ENCODE assay signal across 15 cellular contexts in genomic region chr3:29972594-29972993, GRCh38.
DNase-seq lines count a peak whose midpoint lies in the region; ATAC-seq and FAIRE-seq lines count a peak whose summit lies in the region.
"Had no signal": no experiment of that assay in that cellular context is flagged by ENCODE, and none has a peak within 500 bp of the region (broad histone marks: within the 10 kb centered on the region; RNA-seq: fewer than 3 reads in every experiment).

No MANE protein-coding gene starts in this region.

- no peaks in the 10 kb centered on the region for H4K20me1 ChIP-seq in Karpas-422 (ENCODE audit: insufficient read depth, low read depth, low read length)

- H3K36me3 ChIP-seq in Karpas-422 (ENCODE audit: insufficient read depth, low read length) = no peaks in the 10 kb centered on the region
- H3K36me3 ChIP-seq: MG63 had no signal

- ATAC-seq in Right ventricle myocardium inferior = peak; percentile 34
- no peak for ATAC-seq in HG03175 (IDR thresholded peaks at IDR 0.05; ENCODE audit: unreplicated experiment)
- no peak for ATAC-seq in GM21528 (IDR thresholded peaks at IDR 0.05; ENCODE audit: low FRiP score, unreplicated experiment)
- ATAC-seq: activated CD8-positive, alpha-beta T cell treated with anti-CD3 and anti-CD28 coated beads, Interleukin-2, amount 10 ng/mL, durations not matched to agents 7 days and 5 days; naive thymus-derived CD8-positive, alpha-beta T cell had no signal

- no peak overlapping the region for H3K27ac ChIP-seq in Karpas-422 (ENCODE audit: low read length)

- no peak overlapping the region for H2AFZ ChIP-seq in Karpas-422 (ENCODE audit: low read length)

- intact Hi-C loops in Right ventricle myocardium inferior (cut with DNase I) = no loop called here
- intact Hi-C loops in cardiac septum (cut with DNase I) = no loop called here

- FAIRE-seq in urothelium cell line (lab: Jason Lieb, UNC) = no peak
- FAIRE-seq: A204.1, small intestine had no signal

- peaks cover 19% of the 10 kb centered on the region for H3K9me3 ChIP-seq in Karpas-422 (ENCODE audit: low read length)

- H3K4me2 ChIP-seq in Karpas-422 (ENCODE audit: low read depth, low read length, poor library complexity, severe bottlenecking) = no peak overlapping the region

- H3K4me1 ChIP-seq in Karpas-422 (ENCODE audit: low read length) = no peaks in the 10 kb centered on the region

- no peak overlapping the region for H3K9ac ChIP-seq in Karpas-422 (ENCODE audit: low read length)

- DNase-seq in Right ventricle myocardium inferior (ENCODE audit: missing footprints) = no peak
- no peak for DNase-seq in cardiac septum (ENCODE audit: low spot score)
- DNase-seq in dedifferentiated amniotic fluid mesenchymal stem cell (ENCODE audit: extremely low spot score) = peak; percentile 72
- DNase-seq in iPS-NIHi11 (ENCODE audit: low spot score) = peak; percentile 12
- peak; percentile 5 for DNase-seq in urothelium cell line (ENCODE audit: low spot score)
- DNase-seq in Karpas-422 = no peak
- DNase-seq: activated CD8-positive, alpha-beta T cell treated with anti-CD3 and anti-CD28 coated beads, Interleukin-2, amount 10 ng/mL, durations not matched to agents 7 days and 5 days; activated naive CD4-positive, alpha-beta T cell treated with Interleukin-2 at 50 U/mL for 16 hours; MG63; naive thymus-derived CD8-positive, alpha-beta T cell; OCI-M1; small intestine had no signal

- no peak overlapping the region for H3K4me3 ChIP-seq in Karpas-422 (ENCODE audit: low read length)
- H3K4me3 ChIP-seq: MG63 had no signal

- H3K27me3 ChIP-seq in Karpas-422 (ENCODE audit: low read length) = no peaks in the 10 kb centered on the region
- H3K27me3 ChIP-seq: MG63 had no signal

- H3K9me2 ChIP-seq in Karpas-422 (replicated peaks; ENCODE audit: insufficient read depth, low read length) = peaks cover 3% of the 10 kb centered on the region; the same call in 1 of the 2 replicates

- H3K79me2 ChIP-seq in Karpas-422 (ENCODE audit: low read length) = no peaks in the 10 kb centered on the region

Comparison
In these comparisons a context has a peak if more than half of its experiments do, and no peak if none do; other contexts are left out.
1. DNase-seq: peak in dedifferentiated amniotic fluid mesenchymal stem cell (single experiment), iPS-NIHi11 (single experiment) and urothelium cell line (single experiment); none in Right ventricle myocardium inferior (single experiment), cardiac septum (single experiment) and Karpas-422 (single experiment).